Comparison of ENCODE assay signal across 8 cellular contexts in genomic region chr19:36378625-36379509, GRCh38. TPM values are rescaled to one million over a fixed set of nuclear protein-coding genes. Genes with fewer than 3 reads are reported as not detected.
DNase-seq lines count a peak whose midpoint lies in the region; ATAC-seq and TF ChIP-seq lines count a peak whose summit lies in the region.

ZFP14 (minus strand) TSS chr19:36379201; CDS start chr19:36367892, 11,309 bp downstream.

- H3K4me3 ChIP-seq in GM23248, result peak within 1 kb of the TSS; percentile 91

- TF ChIP-seq CTCF in RWPE1 (conservative IDR thresholded peaks at IDR 0.05; ENCODE audit: low read depth), result peak; percentile 30
- peak in 1 of 3 experiments; percentile 11 for TF ChIP-seq CTCF in nephron (IDR thresholded peaks at IDR 0.05; ENCODE audit: unreplicated experiment in 3 of 3)

- H3K79me2 ChIP-seq in GM23248 (ENCODE audit: insufficient read depth), result peaks cover 21% of the 10 kb centered on the region

- H3K9ac ChIP-seq in GM23248, result peak within 1 kb of the TSS; percentile 86

- in situ Hi-C loops in GM23248 (cut with MboI), result no loop called here

- peak; percentile 99 for ATAC-seq in stimulated activated naive CD8-positive, alpha-beta T cell treated with anti-CD3 and anti-CD28 coated beads, Interleukin-15, Interleukin-2, amounts not matched to agents 100 U/mL and 50 U/mL, for 24 hours

- no peaks in the 10 kb centered on the region for H3K27me3 ChIP-seq in GM23248 (replicated peaks; ENCODE audit: insufficient read depth)

- 5 to 6% methylated on average over 69 of the region's 69 CpGs for WGBS in GM23248 (ENCODE audit: low coverage in 1 of 2, low lambda C conversion rate in 2 of 2, missing lambda C conversion rate in 2 of 2), 2 experiments

- peak within 1 kb of the TSS; percentile 89 to 96 (median 92) for H3K27ac Mint-ChIP-seq in nephron

- CTCF ChIA-PET in RWPE1 (lab: Yijun Ruan, JAX), result interaction anchor here (0.6 kb wide), 2 partner anchors 194 to 288 kb away, joined by 4 to 5 read pairs; partner anchors contain the start of gene ZNF529

- peaks cover 14% of the 10 kb centered on the region for H3F3A ChIP-seq in GM23248 (ENCODE audit: insufficient read depth)

- H3K4me3 Mint-ChIP-seq in nephron, result peak within 1 kb of the TSS; percentile 91 to 93 (median 92)

- H3K9me3 Mint-ChIP-seq in nephron, result peaks cover 20% of the 10 kb centered on the region

- H3K9me3 ChIP-seq in GM23248 (ENCODE audit: low read depth), result no peaks in the 10 kb centered on the region

- H3K36me3 Mint-ChIP-seq in nephron (ENCODE audit: low read depth), result peaks cover 33% of the 10 kb centered on the region

- H3K4me1 Mint-ChIP-seq in nephron, result peaks cover 11% of the 10 kb centered on the region

- no peaks in the 10 kb centered on the region for H3K9me2 ChIP-seq in GM23248 (ENCODE audit: insufficient read depth)

- DNase-seq in EH (ENCODE audit: low read depth), result peak; percentile 92
- peak; percentile 96 for DNase-seq in GM23248
- DNase-seq in Kasumi-1 (lab: John Stamatoyannopoulos, UW), result peak; percentile 91 to 95
- peak; percentile 98 for DNase-seq in RWPE1 (ENCODE audit: low spot score)
- peak; percentile 90 for DNase-seq in activated effector memory CD4-positive, alpha-beta T cell treated with Interleukin-2 at 50 U/mL for 16 hours
- DNase-seq in fibroblast of the conjunctiva (ENCODE audit: low read depth), result peak; percentile 86
- DNase-seq in stimulated activated naive CD8-positive, alpha-beta T cell treated with anti-CD3 and anti-CD28 coated beads, Interleukin-15, Interleukin-2, amounts not matched to agents 100 U/mL and 50 U/mL, for 24 hours, result peak; percentile 94

- no peaks in the 10 kb centered on the region for H3K36me3 ChIP-seq in GM23248 (ENCODE audit: low read depth)

- POLR2A ChIA-PET in RWPE1 (lab: Yijun Ruan, JAX; ENCODE audit: low non-redundant PET), result interaction anchor here (0.6 kb wide), 1 partner anchor 149 kb away, joined by 3 read pairs; the partner anchor contains the start of gene ZNF260

- no peaks in the 10 kb centered on the region for H3K27me3 Mint-ChIP-seq in nephron (ENCODE audit: low read depth)

- H3K4me1 ChIP-seq in GM23248 (ENCODE audit: insufficient read depth), result peaks cover 8% of the 10 kb centered on the region

- peak within 1 kb of the TSS; percentile 85 for H3K4me2 ChIP-seq in GM23248 (ENCODE audit: unreplicated experiment)

- H2AFZ ChIP-seq in GM23248, result peak within 1 kb of the TSS; percentile 96

- H4K20me1 ChIP-seq in GM23248 (ENCODE audit: insufficient read depth), result no peaks in the 10 kb centered on the region

- H3K27ac ChIP-seq in GM23248 (peak within 1 kb of the TSS; percentile 78), RWPE1 (peak within 1 kb of the TSS; percentile 88)

RNA-seq across cellular contexts. Expression of gene ZFP14, which starts in this region (rescaled TPM):
- 1.7 and 3.0 TPM in 2 replicates for total RNA-seq in GM23248 (2014; rRNA removed; shearing (Covaris generic))
- polyA plus RNA-seq in GM23248 (2016; fragmentation: Nextera tagmentation; extraction: Ambion mirVana), result 1.2 and 1.5 TPM in 2 replicates

Comparison
In these comparisons a context has a peak if more than half of its experiments do, and no peak if none do; other contexts are left out.
1. Peak in every context shown above with its lines: DNase-seq, ATAC-seq, H3K4me3 ChIP-seq and H3K27ac ChIP-seq.